Comparison of ENCODE assay signal across 15 cellular contexts in the genomic region with DNA sequence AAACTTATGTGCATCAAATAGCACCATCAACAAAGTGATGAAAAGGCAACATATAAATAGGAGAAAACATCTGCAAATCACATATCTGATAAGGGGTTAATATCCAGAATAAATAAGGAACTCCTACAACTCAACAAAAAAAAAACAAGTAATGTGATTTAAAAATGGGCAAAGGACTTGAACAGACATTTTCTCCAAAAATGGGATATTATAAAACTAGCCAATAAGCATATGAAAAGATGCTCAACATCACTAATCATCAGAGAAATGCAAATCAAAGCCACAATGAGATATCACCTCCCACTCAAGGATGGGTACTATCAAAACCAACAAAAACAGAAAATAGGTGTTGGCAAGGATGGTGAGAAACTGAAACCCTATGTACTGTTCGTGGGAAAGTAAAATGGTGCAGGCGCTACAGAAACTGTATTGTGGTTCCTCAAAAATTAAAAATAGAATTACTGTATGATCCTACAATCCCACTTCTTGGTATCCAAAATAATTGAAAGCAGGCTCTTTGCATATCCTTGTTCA. TPM values are rescaled to one million over a fixed set of nuclear protein-coding genes. Genes with fewer than 3 reads are reported as not detected.
DNase-seq lines count a peak whose midpoint lies in the region; ATAC-seq and TF ChIP-seq lines count a peak whose summit lies in the region.
"Had no signal": no experiment of that assay in that cellular context is flagged by ENCODE, and none has a peak within 500 bp of the region (broad histone marks: within the 10 kb centered on the region; RNA-seq: fewer than 3 reads in every experiment).

No MANE protein-coding gene starts in this region.

- H3K4me3 ChIP-seq in KMS-11 (IDR thresholded peaks at IDR 0.05; ENCODE audit: insufficient read depth, low read depth, low read length), result no peak overlapping the region
- H3K4me3 ChIP-seq: colonic mucosa had no signal

- no peak overlapping the region for H3K9ac ChIP-seq in KMS-11

- no peaks in the 10 kb centered on the region for H3K9me3 Mint-ChIP-seq in activated T-cell treated with anti-CD3 and anti-CD28 coated beads, Interleukin-2, amount 50 U/mL, for 4 hours
- H3K9me3 Mint-ChIP-seq in activated naive CD8-positive, alpha-beta T cell treated with anti-CD3 and anti-CD28 coated beads, Interleukin-2, amount 10 ng/mL, durations not matched to agents 7 days and 5 days, result no peaks in the 10 kb centered on the region
- no peaks in the 10 kb centered on the region for H3K9me3 Mint-ChIP-seq in osteocyte (ENCODE audit: unreplicated experiment)

- H3K4me1 ChIP-seq in KMS-11 (ENCODE audit: low read depth, poor library complexity, severe bottlenecking), result peaks cover 58% of the 10 kb centered on the region

- peak overlapping the region; percentile 71; the same call in 1 of the 2 replicates for H3K4me2 ChIP-seq in KMS-11

- H3K27me3 ChIP-seq in KMS-11 (ENCODE audit: insufficient read depth, low read depth), result no peaks in the 10 kb centered on the region
- H3K27me3 ChIP-seq: colonic mucosa had no signal

- peaks cover 23% of the 10 kb centered on the region for H4K20me1 ChIP-seq in KMS-11 (ENCODE audit: insufficient read depth)

- H3K4me1 Mint-ChIP-seq in activated T-cell treated with anti-CD3 and anti-CD28 coated beads, Interleukin-2, amount 50 U/mL, for 4 hours (ENCODE audit: low read depth), result peaks cover 62% of the 10 kb centered on the region
- H3K4me1 Mint-ChIP-seq in activated naive CD8-positive, alpha-beta T cell treated with anti-CD3 and anti-CD28 coated beads, Interleukin-2, amount 10 ng/mL, durations not matched to agents 7 days and 5 days, result peaks cover 45% of the 10 kb centered on the region
- peaks cover 44% of the 10 kb centered on the region for H3K4me1 Mint-ChIP-seq in osteocyte (ENCODE audit: unreplicated experiment)

- H3K36me3 ChIP-seq in KMS-11 (ENCODE audit: insufficient read depth), result peaks cover 14% of the 10 kb centered on the region; the same call in 1 of the 2 replicates
- H3K36me3 ChIP-seq: colonic mucosa had no signal

- peaks cover 82% of the 10 kb centered on the region for H3K79me2 ChIP-seq in KMS-11 (ENCODE audit: insufficient read depth, low read depth)

- H2AFZ ChIP-seq in KMS-11 (ENCODE audit: low read depth), result no peak overlapping the region

- H3K36me3 Mint-ChIP-seq in activated T-cell treated with anti-CD3 and anti-CD28 coated beads, Interleukin-2, amount 50 U/mL, for 4 hours (ENCODE audit: insufficient read depth), result peaks cover 28% of the 10 kb centered on the region
- H3K36me3 Mint-ChIP-seq in activated naive CD8-positive, alpha-beta T cell treated with anti-CD3 and anti-CD28 coated beads, Interleukin-2, amount 10 ng/mL, durations not matched to agents 7 days and 5 days, result peaks cover 52% of the 10 kb centered on the region
- H3K36me3 Mint-ChIP-seq in osteocyte (ENCODE audit: unreplicated experiment), result peaks cover 15% of the 10 kb centered on the region

- no peak overlapping the region for H3K27ac Mint-ChIP-seq in activated naive CD8-positive, alpha-beta T cell treated with anti-CD3 and anti-CD28 coated beads, Interleukin-2, amount 10 ng/mL, durations not matched to agents 7 days and 5 days
- H3K27ac Mint-ChIP-seq in osteocyte (ENCODE audit: unreplicated experiment), result no peak overlapping the region

- H3K4me3 Mint-ChIP-seq in activated T-cell treated with anti-CD3 and anti-CD28 coated beads, Interleukin-2, amount 50 U/mL, for 4 hours, result peak overlapping the region; percentile 99
- H3K4me3 Mint-ChIP-seq in activated naive CD8-positive, alpha-beta T cell treated with anti-CD3 and anti-CD28 coated beads, Interleukin-2, amount 10 ng/mL, durations not matched to agents 7 days and 5 days, result peak overlapping the region; percentile 58
- peak overlapping the region; percentile 10 for H3K4me3 Mint-ChIP-seq in osteocyte (ENCODE audit: unreplicated experiment)

- TF ChIP-seq CTCF in KMS-11 (conservative IDR thresholded peaks at IDR 0.05; ENCODE audit: low read depth, low read length) (no peak), osteocyte (IDR thresholded peaks at IDR 0.05) (no peak)

- peak; percentile 2 to 11 for ATAC-seq in activated T-cell treated with anti-CD3 and anti-CD28 coated beads, Interleukin-2, amount 50 U/mL, for 4 hours
- ATAC-seq in activated naive CD8-positive, alpha-beta T cell treated with anti-CD3 and anti-CD28 coated beads, Interleukin-2, amount 10 ng/mL, durations not matched to agents 7 days and 5 days (ENCODE audit: low read depth), result no peak
- ATAC-seq in HG02852 (IDR thresholded peaks at IDR 0.05; ENCODE audit: unreplicated experiment) (no peak), GM21390 (IDR thresholded peaks at IDR 0.05; ENCODE audit: unreplicated experiment) (no peak), HG03460 (IDR thresholded peaks at IDR 0.05; ENCODE audit: unreplicated experiment) (no peak)
- ATAC-seq: Right ventricle myocardium inferior had no signal

- no peaks in the 10 kb centered on the region for H3K27me3 Mint-ChIP-seq in activated T-cell treated with anti-CD3 and anti-CD28 coated beads, Interleukin-2, amount 50 U/mL, for 4 hours (ENCODE audit: low read depth)
- no peaks in the 10 kb centered on the region for H3K27me3 Mint-ChIP-seq in activated naive CD8-positive, alpha-beta T cell treated with anti-CD3 and anti-CD28 coated beads, Interleukin-2, amount 10 ng/mL, durations not matched to agents 7 days and 5 days
- H3K27me3 Mint-ChIP-seq in osteocyte (ENCODE audit: unreplicated experiment), result no peaks in the 10 kb centered on the region

- POLR2A ChIA-PET in activated naive CD8-positive, alpha-beta T cell treated with anti-CD3 and anti-CD28 coated beads, Interleukin-2, amount 10 ng/mL, durations not matched to agents 7 days and 5 days (lab: Charles Lee), result interaction anchor here (2.0 kb wide), 1 partner anchor 50 kb away, joined by 5 read pairs; a partner anchor contains a TSS

- H3K27ac ChIP-seq in KMS-11, result 0 out of 2 replicates have a peak overlapping the region, but pooled peaks have one; percentile 5
- H3K27ac ChIP-seq: colonic mucosa, HL-60, WERI-Rb-1 had no signal

- DNase-seq in activated T-cell treated with anti-CD3 and anti-CD28 coated beads, Interleukin-2, amount 50 U/mL, for 4 hours, result no peak
- DNase-seq in activated T-cell treated with anti-CD3 and anti-CD28 coated beads, Interleukin-2, amount 50 U/mL, for 48 hours, result no peak
- DNase-seq in activated naive CD8-positive, alpha-beta T cell treated with anti-CD3 and anti-CD28 coated beads, Interleukin-2, amount 10 ng/mL, durations not matched to agents 7 days and 5 days, result no peak
- DNase-seq in osteocyte (ENCODE audit: extremely low spot score, unreplicated experiment), result no peak
- DNase-seq: activated gamma-delta T cell treated with Interleukin-2 at 50 U/mL for 16 hours, colonic mucosa, NCI-H1105, NCI-H69, WERI-Rb-1 had no signal

RNA-seq across cellular contexts. Expression of a gene that starts 2.4 kb away (rescaled TPM):
- total RNA-seq in activated T-cell treated with anti-CD3 and anti-CD28 coated beads, Interleukin-2, amount 50 U/mL, for 4 hours, result 10 to 100 TPM; 38.8 to 42.4 (median 40.5) TPM
- 10 to 100 TPM; 61.6 to 76.0 TPM for total RNA-seq in activated naive CD8-positive, alpha-beta T cell treated with anti-CD3 and anti-CD28 coated beads, Interleukin-2, amount 10 ng/mL, durations not matched to agents 7 days and 5 days
- 49.2 and 56.5 TPM in 2 replicates for total RNA-seq in osteocyte

RNA-seq across cellular contexts. Expression of a gene that starts 6.1 kb away (rescaled TPM):
- total RNA-seq in activated T-cell treated with anti-CD3 and anti-CD28 coated beads, Interleukin-2, amount 50 U/mL, for 4 hours, result 100 to 1,000 TPM; 358 to 431 (median 388) TPM
- total RNA-seq in activated naive CD8-positive, alpha-beta T cell treated with anti-CD3 and anti-CD28 coated beads, Interleukin-2, amount 10 ng/mL, durations not matched to agents 7 days and 5 days, result 100 to 1,000 TPM; 399 to 400 TPM
- 192 and 198 TPM in 2 replicates for total RNA-seq in osteocyte

RNA-seq across cellular contexts. Expression of a gene that starts 49.7 kb away (rescaled TPM):
- total RNA-seq in activated T-cell treated with anti-CD3 and anti-CD28 coated beads, Interleukin-2, amount 50 U/mL, for 4 hours, result 10 to 100 TPM; 37.0 to 39.7 (median 37.7) TPM
- total RNA-seq in activated naive CD8-positive, alpha-beta T cell treated with anti-CD3 and anti-CD28 coated beads, Interleukin-2, amount 10 ng/mL, durations not matched to agents 7 days and 5 days, result 10 to 100 TPM; 27.4 to 28.3 TPM
- total RNA-seq in osteocyte, result 38.2 and 44.7 TPM in 2 replicates

Comparison
In these comparisons a context has a peak if more than half of its experiments do, and no peak if none do; other contexts are left out.
1. ATAC-seq: peak in activated T-cell treated with anti-CD3 and anti-CD28 coated beads, Interleukin-2, amount 50 U/mL, for 4 hours (2 of 2); none in activated naive CD8-positive, alpha-beta T cell treated with anti-CD3 and anti-CD28 coated beads, Interleukin-2, amount 10 ng/mL, durations not matched to agents 7 days and 5 days (single experiment), HG02852 (single experiment), GM21390 (single experiment) and HG03460 (single experiment).
2. H3K4me3 Mint-ChIP-seq: peak in every context shown above with its lines; median percentile 99 in activated T-cell treated with anti-CD3 and anti-CD28 coated beads, Interleukin-2, amount 50 U/mL, for 4 hours; 58 in activated naive CD8-positive, alpha-beta T cell treated with anti-CD3 and anti-CD28 coated beads, Interleukin-2, amount 10 ng/mL, durations not matched to agents 7 days and 5 days; 10 in osteocyte.